ENCODE assay signal across 1 cellular context in the genomic region with DNA sequence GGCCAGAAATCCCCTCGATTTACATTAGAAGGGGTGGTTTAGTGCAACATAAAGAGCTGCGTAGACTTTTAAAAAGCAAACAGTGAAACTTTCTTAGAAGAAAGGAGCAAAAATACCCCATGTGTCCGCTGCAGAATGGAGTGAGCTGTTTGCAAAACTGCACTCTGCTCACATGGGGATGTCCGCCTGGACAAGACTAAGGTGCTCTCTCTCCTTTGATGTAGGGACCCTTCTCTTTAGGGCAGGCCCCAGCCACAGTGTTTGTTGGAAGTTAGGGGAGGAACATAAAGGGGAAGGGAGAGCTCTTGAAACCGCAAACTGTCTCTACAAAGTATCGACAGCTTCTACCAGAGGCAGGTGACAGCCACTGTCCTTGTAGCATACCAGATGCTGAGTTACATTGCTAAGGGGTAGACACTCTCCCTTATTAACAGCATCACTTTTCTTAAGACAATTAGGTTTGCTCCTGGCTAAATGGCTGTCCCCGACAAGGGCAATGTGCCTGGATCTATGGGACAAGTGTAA.
TF ChIP-seq lines count a peak whose summit lies in the region.

No MANE protein-coding gene starts in this region.

TF ChIP-seq in H1, 55 proteins besides CTCF, POLR2A, EP300 and RAD21 (continued from another document):
- TF ChIP-seq SAP30 (IDR thresholded peaks at IDR 0.05; ENCODE audit: insufficient read depth, insufficient replicate concordance, low read length) (no peak), BRCA1 (IDR thresholded peaks at IDR 0.05; ENCODE audit: low read depth, low read length) (no peak)
TF ChIP-seq in H1: peak in this region for 0.
